29 cellular contexts compared by ENCODE assay signal in genomic region chr3:165503346-165503745, GRCh38.
"Had no signal": no experiment of that assay in that cellular context is flagged by ENCODE, and none has a peak within 500 bp of the region (broad histone marks: within the 10 kb centered on the region; RNA-seq: fewer than 3 reads in every experiment).

No MANE protein-coding gene starts in this region.

- H3K36me3 Mint-ChIP-seq: activated naive CD4-positive, alpha-beta T cell treated with anti-CD3 and anti-CD28 coated beads, Interleukin-2, amount 10 ng/mL, durations not matched to agents 7 days and 5 days; activated naive CD4-positive, alpha-beta T cell treated with anti-CD3 and anti-CD28 coated beads, Interleukin-2, amount 50 U/mL, for 72 hours; activated naive CD8-positive, alpha-beta T cell treated with anti-CD3 and anti-CD28 coated beads, Interleukin-2, amount 10 ng/mL, durations not matched to agents 7 days and 5 days; brain had no signal

- H3K4me3 Mint-ChIP-seq: activated B cell treated with CpG ODN at 0.5 μM for 24 hours; activated CD4-positive, alpha-beta memory T cell treated with anti-CD3 and anti-CD28 coated beads, Interleukin-2, amount 10 ng/mL, durations not matched to agents 7 days and 5 days; activated naive CD4-positive, alpha-beta T cell treated with anti-CD3 and anti-CD28 coated beads, Interleukin-2, amount 10 ng/mL, durations not matched to agents 7 days and 5 days; activated naive CD8-positive, alpha-beta T cell treated with anti-CD3 and anti-CD28 coated beads, Interleukin-2, amount 10 ng/mL, durations not matched to agents 7 days and 5 days; activated T-cell treated with anti-CD3 and anti-CD28 coated beads, Interleukin-2, amount 50 U/mL, for 24 hours; activated T-cell treated with anti-CD3 and anti-CD28 coated beads, Interleukin-2, amount 50 U/mL, for 72 hours; brain; endodermal cell; T-helper 17 cell; T-helper 2 cell treated with Interferon-gamma antibody and Interleukin-4, amounts not matched to agents 5 μg/mL and 100 μg/mL, for 36 hours had no signal

- H3K27ac Mint-ChIP-seq: activated B cell treated with CpG ODN at 0.5 μM for 24 hours; activated CD4-positive, alpha-beta memory T cell treated with anti-CD3 and anti-CD28 coated beads, Interleukin-2, amount 10 ng/mL, durations not matched to agents 7 days and 5 days; activated naive CD4-positive, alpha-beta T cell treated with anti-CD3 and anti-CD28 coated beads, Interleukin-2, amount 10 ng/mL, durations not matched to agents 7 days and 5 days; activated naive CD4-positive, alpha-beta T cell treated with anti-CD3 and anti-CD28 coated beads, Interleukin-2, amount 50 U/mL, for 72 hours; activated naive CD8-positive, alpha-beta T cell treated with anti-CD3 and anti-CD28 coated beads, Interleukin-2, amount 10 ng/mL, durations not matched to agents 7 days and 5 days; activated T-cell treated with anti-CD3 and anti-CD28 coated beads, Interleukin-2, amount 50 U/mL, for 24 hours; activated T-cell treated with anti-CD3 and anti-CD28 coated beads, Interleukin-2, amount 50 U/mL, for 72 hours; endodermal cell; T-helper 17 cell; T-helper 2 cell treated with Interferon-gamma antibody and Interleukin-4, amounts not matched to agents 5 μg/mL and 100 μg/mL, for 36 hours had no signal

- H3K4me3 ChIP-seq: ascending aorta, breast epithelium, cardiac muscle cell, colonic mucosa, gastrocnemius medialis, heart left ventricle had no signal

- DNase-seq: activated B cell treated with CpG ODN at 0.5 μM for 24 hours; activated CD4-positive, alpha-beta memory T cell treated with anti-CD3 and anti-CD28 coated beads, Interleukin-2, amount 10 ng/mL, durations not matched to agents 7 days and 5 days; activated CD4-positive, alpha-beta T cell treated with anti-CD3 and anti-CD28 coated beads for 48 hours; activated CD8-positive, alpha-beta memory T cell treated with anti-CD3 and anti-CD28 coated beads, Interleukin-2, amount 50 U/mL, for 48 hours; activated gamma-delta T cell; activated naive CD4-positive, alpha-beta T cell; activated naive CD4-positive, alpha-beta T cell treated with anti-CD3 and anti-CD28 coated beads, Interleukin-2, amount 10 ng/mL, durations not matched to agents 7 days and 5 days; activated naive CD8-positive, alpha-beta T cell treated with anti-CD3 and anti-CD28 coated beads, Interleukin-2, amount 10 ng/mL, durations not matched to agents 7 days and 5 days; activated T-cell treated with anti-CD3 and anti-CD28 coated beads for 4 hours; activated T-cell treated with anti-CD3 and anti-CD28 coated beads, Interleukin-2, amount 50 U/mL, for 24 hours; activated T-cell treated with anti-CD3 and anti-CD28 coated beads, Interleukin-2, amount 50 U/mL, for 72 hours; central memory CD4-positive, alpha-beta T cell; cerebellar nuclear complex; colonic mucosa; effector CD8-positive, alpha-beta T cell; endodermal cell; foreskin keratinocyte; gastrocnemius medialis; glutamatergic neuron; heart left ventricle; T-helper 17 cell; T1000; WERI-Rb-1 had no signal

- H3K27ac ChIP-seq: ascending aorta, breast epithelium, cardiac muscle cell, colonic mucosa, foreskin keratinocyte, gastrocnemius medialis, heart left ventricle, WERI-Rb-1 had no signal

- H3K4me1 Mint-ChIP-seq: activated B cell treated with CpG ODN at 0.5 μM for 24 hours; activated CD4-positive, alpha-beta memory T cell treated with anti-CD3 and anti-CD28 coated beads, Interleukin-2, amount 10 ng/mL, durations not matched to agents 7 days and 5 days; activated naive CD4-positive, alpha-beta T cell treated with anti-CD3 and anti-CD28 coated beads, Interleukin-2, amount 10 ng/mL, durations not matched to agents 7 days and 5 days; activated naive CD8-positive, alpha-beta T cell treated with anti-CD3 and anti-CD28 coated beads, Interleukin-2, amount 10 ng/mL, durations not matched to agents 7 days and 5 days; T-helper 17 cell had no signal

- H3K4me1 ChIP-seq: ascending aorta, breast epithelium, foreskin keratinocyte, gastrocnemius medialis, heart left ventricle had no signal

- H3K9me3 ChIP-seq: ascending aorta, colonic mucosa, gastrocnemius medialis had no signal

- H3K27me3 ChIP-seq: ascending aorta, breast epithelium, cardiac muscle cell, colonic mucosa, foreskin keratinocyte, gastrocnemius medialis, heart left ventricle had no signal

- H3K36me3 ChIP-seq: ascending aorta, breast epithelium, cardiac muscle cell, colonic mucosa, gastrocnemius medialis, heart left ventricle, WERI-Rb-1 had no signal

- H3K27me3 Mint-ChIP-seq: activated B cell treated with CpG ODN at 0.5 μM for 24 hours; activated CD4-positive, alpha-beta memory T cell treated with anti-CD3 and anti-CD28 coated beads, Interleukin-2, amount 10 ng/mL, durations not matched to agents 7 days and 5 days; activated naive CD4-positive, alpha-beta T cell treated with anti-CD3 and anti-CD28 coated beads, Interleukin-2, amount 10 ng/mL, durations not matched to agents 7 days and 5 days; activated naive CD8-positive, alpha-beta T cell treated with anti-CD3 and anti-CD28 coated beads, Interleukin-2, amount 10 ng/mL, durations not matched to agents 7 days and 5 days; activated T-cell treated with anti-CD3 and anti-CD28 coated beads, Interleukin-2, amount 50 U/mL, for 24 hours; T-helper 17 cell had no signal
